Comparison of ENCODE assay signal across 8 cellular contexts in the genomic region with DNA sequence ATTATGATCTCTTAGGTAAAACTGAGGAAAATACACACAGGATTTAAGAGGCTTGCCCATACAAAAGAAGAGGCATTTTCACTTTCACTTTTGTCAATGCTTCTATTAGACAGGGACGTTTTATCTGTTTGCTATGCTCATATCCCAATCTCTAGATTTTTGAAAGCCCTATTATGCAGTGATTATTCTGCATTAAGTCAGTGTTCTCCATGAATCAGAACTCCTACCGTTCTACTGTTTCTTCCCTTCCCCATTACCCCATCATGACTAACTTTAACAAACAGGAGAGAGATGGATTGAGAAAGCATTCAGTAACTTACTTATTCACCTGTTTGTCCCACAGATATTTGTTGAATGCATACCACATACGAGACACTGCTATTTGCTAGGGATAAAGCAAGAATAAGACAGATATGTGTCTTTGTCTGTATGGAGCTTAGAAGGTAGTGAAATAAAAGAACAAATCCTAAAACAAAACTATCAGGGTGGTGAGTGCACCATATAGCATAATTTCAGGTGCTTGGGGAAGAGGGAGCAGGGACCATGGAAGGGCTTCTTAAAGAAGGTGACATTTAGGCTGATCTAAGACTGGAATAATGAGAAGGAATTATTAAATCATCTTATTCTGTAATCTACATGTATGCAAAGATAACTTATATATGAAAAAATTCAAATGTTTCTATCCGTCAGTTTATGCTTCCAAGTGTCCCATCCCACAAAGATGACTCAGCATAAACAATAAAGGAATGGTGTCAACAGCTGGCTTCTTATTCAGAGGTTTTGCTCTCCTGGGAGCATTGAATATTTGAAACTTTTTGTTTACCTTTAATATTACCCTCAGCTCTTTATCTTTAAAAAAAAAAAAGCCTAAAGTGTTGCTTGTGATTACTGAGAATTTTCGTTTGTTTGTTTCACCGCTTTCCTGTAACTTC.
DNase-seq lines count a peak whose midpoint lies in the region; ATAC-seq lines count a peak whose summit lies in the region.

No MANE protein-coding gene starts in this region.

- H3K27me3 Mint-ChIP-seq in CD4-positive, CD25-positive, alpha-beta regulatory T cell = peaks cover 14% of the 10 kb centered on the region

- peak in 1 of 3 donors; percentile 60 for DNase-seq in CD4-positive, CD25-positive, alpha-beta regulatory T cell
- DNase-seq in amniotic epithelial cell (ENCODE audit: low read depth) (peak; percentile 25), mesenchymal stem cell (peak; percentile 41)
- no peak for DNase-seq in stimulated activated CD4-positive, alpha-beta T cell treated with anti-CD3 and anti-CD28 coated beads, Interleukin-2, amount 100 ng/mL, for 24 hours

- no peak overlapping the region for H4K91ac ChIP-seq in mesenchymal stem cell (ENCODE audit: low read length)

- no peak for ATAC-seq in CD4-positive, CD25-positive, alpha-beta regulatory T cell (ENCODE audit: low read depth in 2 of 2)
- ATAC-seq in GM19397 (IDR thresholded peaks at IDR 0.05; ENCODE audit: unreplicated experiment) = peak; percentile 52
- peak; percentile 82 for ATAC-seq in HG03565 (IDR thresholded peaks at IDR 0.05; ENCODE audit: unreplicated experiment)
- no peak for ATAC-seq in GM21723 (IDR thresholded peaks at IDR 0.05; ENCODE audit: unreplicated experiment)
- ATAC-seq in HG03571 (IDR thresholded peaks at IDR 0.05; ENCODE audit: unreplicated experiment) = no peak

- H2AK5ac ChIP-seq in mesenchymal stem cell (ENCODE audit: low read length, severe bottlenecking) = no peak overlapping the region

- peak overlapping the region; percentile 56 to 85 (median 78) for H3K4me3 Mint-ChIP-seq in CD4-positive, CD25-positive, alpha-beta regulatory T cell

- peaks cover 8 to 13% (median 9%) of the 10 kb centered on the region in 4 donors for H3K4me1 Mint-ChIP-seq in CD4-positive, CD25-positive, alpha-beta regulatory T cell

- H3K27ac Mint-ChIP-seq in CD4-positive, CD25-positive, alpha-beta regulatory T cell = peak overlapping the region; percentile 18 to 79 (median 78)

- no peak overlapping the region for H3K27ac ChIP-seq in CD4-positive, CD25-positive, alpha-beta regulatory T cell (ENCODE audit: insufficient read depth, low read length, poor library complexity, severe bottlenecking)
- H3K27ac ChIP-seq in mesenchymal stem cell (ENCODE audit: low read length, poor library complexity, severe bottlenecking) = no peak overlapping the region

- no peaks in the 10 kb centered on the region for H3K9me3 ChIP-seq in CD4-positive, CD25-positive, alpha-beta regulatory T cell (ENCODE audit: control insufficient read depth in 2 of 2, low read length in 2 of 2)
- peaks cover 4% of the 10 kb centered on the region for H3K9me3 ChIP-seq in mesenchymal stem cell (ENCODE audit: control insufficient read depth, low read length)

- H3K4me3 ChIP-seq in CD4-positive, CD25-positive, alpha-beta regulatory T cell (ENCODE audit: low read depth, low read length) = peak overlapping the region; percentile 82
- H3K4me3 ChIP-seq in mesenchymal stem cell (ENCODE audit: insufficient read depth in 1 of 2, low read depth in 1 of 2, low read length in 2 of 2) = peak overlapping the region in 1 of 2 experiments; percentile 65

- H3K9ac ChIP-seq in mesenchymal stem cell (ENCODE audit: low read length) = peak overlapping the region; percentile 69

- H3K79me1 ChIP-seq in mesenchymal stem cell (replicated peaks; ENCODE audit: low read length, poor library complexity, severe bottlenecking) = no peaks in the 10 kb centered on the region

- no peak overlapping the region for H3K18ac ChIP-seq in mesenchymal stem cell (ENCODE audit: low read depth in 1 of 2, low read length in 2 of 2)

- H2BK5ac ChIP-seq in mesenchymal stem cell (ENCODE audit: low read depth, low read length, poor library complexity, severe bottlenecking) = no peak overlapping the region

- no peak overlapping the region for H2BK15ac ChIP-seq in mesenchymal stem cell (ENCODE audit: low read depth, poor library complexity, severe bottlenecking)

- H3K4me2 ChIP-seq in mesenchymal stem cell (ENCODE audit: low read length, poor library complexity, severe bottlenecking) = no peak overlapping the region

- no peak overlapping the region for H3K23ac ChIP-seq in mesenchymal stem cell (ENCODE audit: low read length in 2 of 2)

- no peak overlapping the region for H2AFZ ChIP-seq in mesenchymal stem cell (ENCODE audit: low read depth, low read length)

- peaks cover 0 to 8% (median 2%) of the 10 kb centered on the region in 7 donors for H3K9me3 Mint-ChIP-seq in CD4-positive, CD25-positive, alpha-beta regulatory T cell

- H3K14ac ChIP-seq in mesenchymal stem cell (ENCODE audit: low read length in 2 of 2) = no peak overlapping the region

- WGBS in mesenchymal stem cell = 58% methylated on average over 5 of the region's 6 CpGs

- peaks cover 2% of the 10 kb centered on the region for H3K27me3 ChIP-seq in CD4-positive, CD25-positive, alpha-beta regulatory T cell (ENCODE audit: control insufficient read depth, insufficient read depth, low read length)
- H3K27me3 ChIP-seq in mesenchymal stem cell (ENCODE audit: control insufficient read depth in 1 of 2, insufficient read depth in 1 of 2, low read length in 2 of 2) = no peaks in the 10 kb centered on the region

- H3K4ac ChIP-seq in mesenchymal stem cell (ENCODE audit: low read depth in 1 of 2, low read length in 2 of 2) = no peak overlapping the region

- no peaks in the 10 kb centered on the region for H3K4me1 ChIP-seq in CD4-positive, CD25-positive, alpha-beta regulatory T cell (ENCODE audit: control insufficient read depth, insufficient read depth, low read length, poor library complexity, severe bottlenecking)
- no peaks in the 10 kb centered on the region for H3K4me1 ChIP-seq in mesenchymal stem cell (ENCODE audit: control insufficient read depth, insufficient read depth, low read depth, low read length)

- H4K8ac ChIP-seq in mesenchymal stem cell (ENCODE audit: low read length) = no peak overlapping the region

- no peak overlapping the region for H2BK120ac ChIP-seq in mesenchymal stem cell (ENCODE audit: low read depth, low read length)

- H3K36me3 Mint-ChIP-seq in CD4-positive, CD25-positive, alpha-beta regulatory T cell = no peaks in the 10 kb centered on the region

- no peaks in the 10 kb centered on the region for H3K36me3 ChIP-seq in CD4-positive, CD25-positive, alpha-beta regulatory T cell (ENCODE audit: control insufficient read depth, insufficient read depth, low read length)
- H3K36me3 ChIP-seq in mesenchymal stem cell (ENCODE audit: control insufficient read depth in 1 of 2, insufficient read depth in 2 of 2, low read depth in 1 of 2, low read length in 2 of 2) = no peaks in the 10 kb centered on the region

- H2BK12ac ChIP-seq in mesenchymal stem cell (ENCODE audit: low read length in 2 of 2) = no peak overlapping the region

Comparison
In these comparisons a context has a peak if more than half of its experiments do, and no peak if none do; other contexts are left out.
1. ATAC-seq: peak in GM19397 (single experiment) and HG03565 (single experiment); none in CD4-positive, CD25-positive, alpha-beta regulatory T cell (0 of 2), GM21723 (single experiment) and HG03571 (single experiment).
2. DNase-seq: peak in amniotic epithelial cell (single experiment) and mesenchymal stem cell (single experiment); none in stimulated activated CD4-positive, alpha-beta T cell treated with anti-CD3 and anti-CD28 coated beads, Interleukin-2, amount 100 ng/mL, for 24 hours (0 of 2).